10 cellular contexts compared by ENCODE assay signal in the genomic region with DNA sequence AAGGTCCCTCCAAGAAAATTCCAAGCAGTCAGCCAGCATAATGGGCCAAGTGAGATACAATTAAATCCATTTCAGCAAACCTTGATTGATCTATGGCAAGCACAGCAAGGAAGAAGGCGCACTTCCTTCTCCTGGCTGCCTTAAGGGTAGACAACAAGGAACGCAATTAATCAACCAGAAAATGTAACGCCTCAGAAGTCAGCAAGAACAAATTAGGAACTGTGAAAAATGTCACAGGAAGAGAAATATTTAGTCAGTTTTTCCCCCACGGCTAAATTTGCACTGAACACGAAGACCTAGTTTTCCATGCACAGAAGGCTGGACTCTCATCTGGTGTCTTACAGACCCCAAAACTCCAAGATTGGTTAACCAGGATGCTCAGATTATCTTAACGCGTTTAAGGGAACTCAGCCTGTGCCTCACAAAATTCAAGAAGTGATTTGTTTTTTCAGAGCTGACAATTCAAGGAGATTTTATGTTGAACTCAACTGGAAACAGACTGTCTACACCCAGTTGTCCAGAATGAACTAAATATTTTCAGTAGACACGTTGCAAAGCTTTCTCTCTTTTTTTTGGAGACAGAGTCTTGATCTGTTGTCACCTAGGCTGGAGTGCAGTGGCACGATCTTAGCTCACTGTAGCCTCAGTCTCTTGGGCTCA. TPM values are rescaled to one million over a fixed set of nuclear protein-coding genes. Genes with fewer than 3 reads are reported as not detected.
DNase-seq lines count a peak whose midpoint lies in the region; ATAC-seq and TF ChIP-seq lines count a peak whose summit lies in the region.
"Had no signal": no experiment of that assay in that cellular context is flagged by ENCODE, and none has a peak within 500 bp of the region (broad histone marks: within the 10 kb centered on the region; RNA-seq: fewer than 3 reads in every experiment).

No MANE protein-coding gene starts in this region.

- H3K27ac ChIP-seq in left ventricle myocardium inferior (replicated peaks) (peak overlapping the region; percentile 55), muscle layer of duodenum (ENCODE audit: low read length) (peak overlapping the region; percentile 47), MM.1S (ENCODE audit: low read length) (no peak overlapping the region)

- no peak overlapping the region for H2AFZ ChIP-seq in MM.1S (ENCODE audit: low read length)

- no peaks in the 10 kb centered on the region for H3K9me2 ChIP-seq in MM.1S (replicated peaks; ENCODE audit: insufficient read depth, low read length)

- no peaks in the 10 kb centered on the region for H3K9me3 Mint-ChIP-seq in activated naive CD8-positive, alpha-beta T cell treated with anti-CD3 and anti-CD28 coated beads, Interleukin-2, amount 50 U/mL, for 24 hours

- H3K36me3 ChIP-seq in left ventricle myocardium inferior (no peaks in the 10 kb centered on the region), muscle layer of duodenum (ENCODE audit: control insufficient read depth in 1 of 2, insufficient read depth in 2 of 2, low read length in 2 of 2) (no peaks in the 10 kb centered on the region), MM.1S (replicated peaks; ENCODE audit: insufficient read depth, low read length) (no peaks in the 10 kb centered on the region)

- intact Hi-C loops in left ventricle myocardium inferior (cut with micrococcal nuclease), result no loop called here
- intact Hi-C loops in Right ventricle myocardium inferior (cut with DNase I), result no loop called here

- peak overlapping the region; percentile 67 for H3K4me3 Mint-ChIP-seq in activated naive CD8-positive, alpha-beta T cell treated with anti-CD3 and anti-CD28 coated beads, Interleukin-2, amount 50 U/mL, for 24 hours

- H3K4me1 ChIP-seq in left ventricle myocardium inferior (peaks cover 29% of the 10 kb centered on the region), muscle layer of duodenum (ENCODE audit: control insufficient read depth in 1 of 2, insufficient read depth in 2 of 2, low read length in 2 of 2) (no peaks in the 10 kb centered on the region), MM.1S (ENCODE audit: low read length) (no peaks in the 10 kb centered on the region)

- no peaks in the 10 kb centered on the region for H4K20me1 ChIP-seq in MM.1S (ENCODE audit: insufficient read depth, low read length)

- no peak for ATAC-seq in Right ventricle myocardium inferior
- ATAC-seq in activated naive CD8-positive, alpha-beta T cell treated with anti-CD3 and anti-CD28 coated beads, Interleukin-2, amount 50 U/mL, for 24 hours, result peak; percentile 37

- peaks cover 14% of the 10 kb centered on the region; the same call in 1 of the 2 replicates for H3K79me2 ChIP-seq in MM.1S (ENCODE audit: low read length)

- no peak overlapping the region for H3K9ac ChIP-seq in MM.1S (ENCODE audit: low read length)

- no peaks in the 10 kb centered on the region for H3F3A ChIP-seq in MM.1S (ENCODE audit: insufficient read depth, low read length)

- peak overlapping the region; percentile 19 for H3K4me3 ChIP-seq in left ventricle myocardium inferior
- no peak overlapping the region for H3K4me3 ChIP-seq in muscle layer of duodenum (ENCODE audit: low read depth in 1 of 2, low read length in 2 of 2)
- H3K4me3 ChIP-seq in MM.1S (ENCODE audit: low read length), result no peak overlapping the region

- H3K36me3 Mint-ChIP-seq in activated naive CD8-positive, alpha-beta T cell treated with anti-CD3 and anti-CD28 coated beads, Interleukin-2, amount 50 U/mL, for 24 hours (ENCODE audit: low read depth), result peaks cover 4% of the 10 kb centered on the region

- DNase-seq in left ventricle myocardium inferior (no peak), Right ventricle myocardium inferior (ENCODE audit: missing footprints) (no peak), NCI-H2227 (lab: John Stamatoyannopoulos, UW; ENCODE audit: unreplicated experiment) (no peak), NCI-H82 treated with DMSO at 0.1 percent for 48 hours (lab: John Stamatoyannopoulos, UW; ENCODE audit: unreplicated experiment) (no peak), pons (ENCODE audit: low spot score) (no peak), MM.1S (no peak)
- no peak for DNase-seq in activated naive CD8-positive, alpha-beta T cell treated with anti-CD3 and anti-CD28 coated beads, Interleukin-2, amount 50 U/mL, for 24 hours
- DNase-seq: stimulated activated CD4-positive, alpha-beta T cell treated with anti-CD3 and anti-CD28 coated beads, Interleukin-12 subunit alpha, Interleukin-12 subunit beta, amount 100 ng/mL, for 4 hours had no signal

- TF ChIP-seq CTCF in left ventricle myocardium inferior (IDR thresholded peaks at IDR 0.05; ENCODE audit: borderline replicate concordance) (no peak), MM.1S (IDR thresholded peaks at IDR 0.05; ENCODE audit: low read length) (no peak)

- H3K4me2 ChIP-seq in MM.1S (ENCODE audit: low read depth, low read length), result no peak overlapping the region

- H3K9me3 ChIP-seq in left ventricle myocardium inferior (replicated peaks) (no peaks in the 10 kb centered on the region), muscle layer of duodenum (ENCODE audit: control insufficient read depth in 1 of 2, low read length in 2 of 2) (no peaks in the 10 kb centered on the region), MM.1S (replicated peaks; ENCODE audit: insufficient read depth, low read length) (no peaks in the 10 kb centered on the region)

- H3K4me1 Mint-ChIP-seq in activated naive CD8-positive, alpha-beta T cell treated with anti-CD3 and anti-CD28 coated beads, Interleukin-2, amount 50 U/mL, for 24 hours, result peaks cover 49% of the 10 kb centered on the region

- peak overlapping the region; percentile 87 for H3K27ac Mint-ChIP-seq in activated naive CD8-positive, alpha-beta T cell treated with anti-CD3 and anti-CD28 coated beads, Interleukin-2, amount 50 U/mL, for 24 hours

- H3K27me3 Mint-ChIP-seq in activated naive CD8-positive, alpha-beta T cell treated with anti-CD3 and anti-CD28 coated beads, Interleukin-2, amount 50 U/mL, for 24 hours, result no peaks in the 10 kb centered on the region

- no peaks in the 10 kb centered on the region for H3K27me3 ChIP-seq in left ventricle myocardium inferior (ENCODE audit: low read depth)
- H3K27me3 ChIP-seq in muscle layer of duodenum (ENCODE audit: low read depth, low read length), result no peaks in the 10 kb centered on the region
- H3K27me3 ChIP-seq in MM.1S (replicated peaks; ENCODE audit: insufficient read depth, low read length), result no peaks in the 10 kb centered on the region
- H3K27me3 ChIP-seq: dorsolateral prefrontal cortex had no signal

RNA-seq across cellular contexts. Expression of gene SNX8, which starts 14.3 kb away (rescaled TPM):
- total RNA-seq in left ventricle myocardium inferior (16.8 TPM), Right ventricle myocardium inferior (18.8 TPM)

RNA-seq across cellular contexts. Expression of gene EIF3B, which starts 54.6 kb away (rescaled TPM):
- total RNA-seq in left ventricle myocardium inferior (68.9 TPM), Right ventricle myocardium inferior (68.1 TPM)

RNA-seq across cellular contexts. Expression of gene NUDT1, which starts 58.0 kb away (rescaled TPM):
- total RNA-seq in left ventricle myocardium inferior (12.5 TPM), Right ventricle myocardium inferior (13.6 TPM)

RNA-seq across cellular contexts. Expression of gene MRM2, which starts 58.0 kb away (rescaled TPM):
- 19.9 TPM for total RNA-seq in left ventricle myocardium inferior
- 20.7 TPM for total RNA-seq in Right ventricle myocardium inferior
